In genomic region chr19:45931055-45931454, GRCh38 we compare ENCODE assay signal across 2 cellular contexts.
TF ChIP-seq lines count a peak whose summit lies in the region.

No MANE protein-coding gene starts in this region.

TF ChIP-seq in HCT116, 20 proteins besides CTCF, POLR2A, EP300 and RAD21:
- no peak for TF ChIP-seq FOSL1 (IDR thresholded peaks at IDR 0.05; ENCODE audit: low read depth)
- TF ChIP-seq SRF (IDR thresholded peaks at IDR 0.05; ENCODE audit: low read depth) = no peak
- no peak for TF ChIP-seq CEBPB (IDR thresholded peaks at IDR 0.05; ENCODE audit: low read depth)
- TF ChIP-seq ELF1 (IDR thresholded peaks at IDR 0.05; ENCODE audit: borderline replicate concordance, low read depth) = no peak
- no peak for TF ChIP-seq REST (IDR thresholded peaks at IDR 0.05; ENCODE audit: low read depth)
- no peak for TF ChIP-seq MAX (IDR thresholded peaks at IDR 0.05)
- no peak for TF ChIP-seq TCF7L2 (IDR thresholded peaks at IDR 0.05; ENCODE audit: borderline replicate concordance, extremely low read depth, insufficient read depth, insufficient read length)
- TF ChIP-seq SIN3A (IDR thresholded peaks at IDR 0.05; ENCODE audit: low read depth) = no peak
- no peak for TF ChIP-seq EZH2phosphoT487 (IDR thresholded peaks at IDR 0.05; ENCODE audit: borderline replicate concordance)
- no peak for TF ChIP-seq ZBTB33 (IDR thresholded peaks at IDR 0.05; ENCODE audit: extremely low read depth, insufficient replicate concordance, low read length)
- no peak for TF ChIP-seq YY1 (IDR thresholded peaks at IDR 0.05; ENCODE audit: extremely low read depth, insufficient replicate concordance, low read depth, low read length)

TF ChIP-seq in K562, 482 proteins besides CTCF, POLR2A, EP300 and RAD21:
- TF ChIP-seq RBM25 (IDR thresholded peaks at IDR 0.05; ENCODE audit: low read depth, low read length, severe bottlenecking) (peak; percentile 2), ZNF24 (IDR thresholded peaks at IDR 0.05) (peak; percentile 96), CREM (IDR thresholded peaks at IDR 0.05; ENCODE audit: low read depth) (no peak), ZKSCAN1 (IDR thresholded peaks at IDR 0.05; ENCODE audit: low read depth, low read length) (peak; percentile 78), SPI1 (IDR thresholded peaks at IDR 0.05; ENCODE audit: borderline replicate concordance, low read depth, low read length) (no peak), ZBTB2 (IDR thresholded peaks at IDR 0.05) (no peak)
